ENCODE assay signal across 21 cellular contexts in genomic region chr9:136832581-136832980, GRCh38.
"Had no signal": no experiment of that assay in that cellular context is flagged by ENCODE, and none has a peak within 500 bp of the region (broad histone marks: within the 10 kb centered on the region; RNA-seq: fewer than 3 reads in every experiment).

No MANE protein-coding gene starts in this region.

- H3K4me1 Mint-ChIP-seq: immature natural killer cell; neural progenitor cell; stimulated activated effector memory CD8-positive, alpha-beta T cell treated with anti-CD3 and anti-CD28 coated beads, Interleukin-12 subunit alpha, Interleukin-12 subunit beta, amount 100 ng/mL, for 72 hours had no signal

- ATAC-seq: heart right ventricle; left lung; lower lobe of right lung; right lobe of liver; stimulated activated effector memory CD8-positive, alpha-beta T cell treated with anti-CD3 and anti-CD28 coated beads, Interleukin-12 subunit alpha, Interleukin-12 subunit beta, amount 100 ng/mL, for 72 hours had no signal

- H3K27ac Mint-ChIP-seq: immature natural killer cell; nephron; neural progenitor cell; stimulated activated effector memory CD8-positive, alpha-beta T cell treated with anti-CD3 and anti-CD28 coated beads, Interleukin-12 subunit alpha, Interleukin-12 subunit beta, amount 100 ng/mL, for 72 hours had no signal

- DNase-seq: central memory CD4-positive, alpha-beta T cell; dorsolateral prefrontal cortex; effector CD4-positive, alpha-beta T cell; hypothalamus; immature natural killer cell; islet precursor cell; lower lobe of right lung; stimulated activated CD4-positive, alpha-beta T cell treated with anti-CD3 and anti-CD28 coated beads, Interleukin-12 subunit alpha, Interleukin-12 subunit beta, amount 100 ng/mL, for 4 hours; stimulated activated CD4-positive, alpha-beta T cell treated with anti-CD3 and anti-CD28 coated beads, Interleukin-1b, Interleukin-23, amount 100 ng/mL, for 48 hours; stimulated activated CD4-positive, alpha-beta T cell treated with anti-CD3 and anti-CD28 coated beads, Interleukin-4, amount 100 ng/mL, for 24 hours; stimulated activated naive CD4-positive, alpha-beta T cell treated with Interleukin-2 at 50 U/mL for 16 hours; stomach; thyroid gland had no signal

- H3K4me3 Mint-ChIP-seq: immature natural killer cell; nephron; neural progenitor cell; stimulated activated effector memory CD8-positive, alpha-beta T cell treated with anti-CD3 and anti-CD28 coated beads, Interleukin-12 subunit alpha, Interleukin-12 subunit beta, amount 100 ng/mL, for 72 hours had no signal

- H3K27ac ChIP-seq: heart right ventricle, left lung, lower lobe of right lung, neural progenitor cell, prostate gland, right lobe of liver, stomach, thyroid gland, vagina had no signal

- H3K36me3 Mint-ChIP-seq: immature natural killer cell had no signal

- H3K9me3 Mint-ChIP-seq: immature natural killer cell; nephron; neural progenitor cell; stimulated activated effector memory CD8-positive, alpha-beta T cell treated with anti-CD3 and anti-CD28 coated beads, Interleukin-12 subunit alpha, Interleukin-12 subunit beta, amount 100 ng/mL, for 72 hours had no signal
